In the genomic region with DNA sequence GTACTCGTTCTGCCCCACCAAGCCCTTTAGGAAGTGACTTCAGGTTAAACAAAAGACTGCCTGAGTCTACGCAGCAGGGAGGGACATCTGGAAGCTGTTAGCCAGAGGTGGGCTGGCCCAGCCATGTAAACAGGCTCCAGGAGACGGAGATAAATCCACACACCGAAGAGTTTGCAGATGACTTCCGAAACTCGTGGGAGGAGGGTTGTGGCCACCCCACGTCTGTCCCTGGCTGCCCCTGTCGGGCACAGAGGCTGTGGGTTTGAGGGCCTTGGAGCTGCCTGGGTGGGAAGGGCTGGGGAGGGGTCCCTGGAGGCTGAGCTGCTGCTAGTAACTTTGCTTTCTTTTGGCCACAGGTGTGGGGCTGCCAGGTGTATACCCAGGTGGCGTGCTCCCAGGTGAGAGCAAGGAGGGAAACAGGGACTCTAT, we compare ENCODE assay signal across 11 cellular contexts. TPM values are rescaled to one million over a fixed set of nuclear protein-coding genes. Genes with fewer than 3 reads are reported as not detected.
A peak's percentile ranks its signal among the peaks of the same experiment; 100 is the strongest.
DNase-seq lines count a peak whose midpoint lies in the region; ATAC-seq and TF ChIP-seq lines count a peak whose summit lies in the region.
"Had no signal": no experiment of that assay in that cellular context is flagged by ENCODE, and none has a peak within 500 bp of the region (broad histone marks: within the 10 kb centered on the region; RNA-seq: fewer than 3 reads in every experiment).

No MANE protein-coding gene starts in this region.

- TF ChIP-seq POLR2A in suprapubic skin (IDR thresholded peaks at IDR 0.05): no peak

- no peaks in the 10 kb centered on the region for H3K9me3 ChIP-seq in muscle layer of colon (ENCODE audit: low read length)
- no peaks in the 10 kb centered on the region for H3K9me3 ChIP-seq in effector memory CD4-positive, alpha-beta T cell (ENCODE audit: control insufficient read depth, low read length)
- H3K9me3 ChIP-seq in suprapubic skin: no peaks in the 10 kb centered on the region

- H3K27ac ChIP-seq in muscle layer of colon (ENCODE audit: low read depth, low read length): peak overlapping the region; percentile 73
- no peak overlapping the region for H3K27ac ChIP-seq in effector memory CD4-positive, alpha-beta T cell (ENCODE audit: insufficient read depth, low read length, poor library complexity, severe bottlenecking)
- H3K27ac ChIP-seq in suprapubic skin: no peak overlapping the region

- H3K4me3 ChIP-seq in AG10803 (ENCODE audit: low read length): no peak overlapping the region
- peak overlapping the region in 1 of 2 donors; percentile 42 for H3K4me3 ChIP-seq in muscle layer of colon (ENCODE audit: low read depth in 1 of 2, low read length in 2 of 2)
- no peak overlapping the region for H3K4me3 ChIP-seq in effector memory CD4-positive, alpha-beta T cell (ENCODE audit: insufficient read depth, low read depth, low read length, poor library complexity, severe bottlenecking)
- H3K4me3 ChIP-seq in suprapubic skin: no peak overlapping the region

- H3K4me1 ChIP-seq in muscle layer of colon (ENCODE audit: insufficient read depth, low read length) (peaks cover 29% of the 10 kb centered on the region), suprapubic skin (peaks cover 35% of the 10 kb centered on the region)
- H3K4me1 ChIP-seq in effector memory CD4-positive, alpha-beta T cell (ENCODE audit: control insufficient read depth, insufficient read depth, low read length, poor library complexity, severe bottlenecking): no peaks in the 10 kb centered on the region

- DNase-seq in AG10803 (ENCODE audit: low read depth): peak; percentile 62
- DNase-seq in NCI-H1092 treated with DMSO at 0.1 percent for 48 hours (lab: John Stamatoyannopoulos, UW): peak; percentile 42
- DNase-seq in brain pericyte (ENCODE audit: low read depth, low spot score): peak; percentile 73
- no peak for DNase-seq in NCI-H1048 (lab: John Stamatoyannopoulos, UW)
- DNase-seq in effector memory CD4-positive, alpha-beta T cell: no peak
- DNase-seq in suprapubic skin (ENCODE audit: low spot score in 2 of 2): no peak
- DNase-seq: activated CD8-positive, alpha-beta memory T cell treated with anti-CD3 and anti-CD28 coated beads, Interleukin-2, amount 50 U/mL, for 4 hours; cerebellar nuclear complex; NCI-H1105 had no signal

- 53% methylated on average over 5 of the region's 9 CpGs for WGBS in suprapubic skin

- H3K9ac ChIP-seq in muscle layer of colon (ENCODE audit: low read length): no peak overlapping the region

- H3K36me3 ChIP-seq in muscle layer of colon (ENCODE audit: insufficient read depth, low read length): peaks cover 52% of the 10 kb centered on the region
- no peaks in the 10 kb centered on the region for H3K36me3 ChIP-seq in effector memory CD4-positive, alpha-beta T cell (ENCODE audit: control insufficient read depth, insufficient read depth, low read length)
- H3K36me3 ChIP-seq in suprapubic skin: peaks cover 38% of the 10 kb centered on the region

- no peak for TF ChIP-seq EP300 in suprapubic skin (IDR thresholded peaks at IDR 0.05)

- no peak for TF ChIP-seq CTCF in AG10803 (conservative IDR thresholded peaks at IDR 0.05; ENCODE audit: low read length)
- no peak for TF ChIP-seq CTCF in suprapubic skin (IDR thresholded peaks at IDR 0.05)

- H3K27me3 ChIP-seq in muscle layer of colon (ENCODE audit: control insufficient read depth in 1 of 2, insufficient read depth in 2 of 2, low read length in 2 of 2) (no peaks in the 10 kb centered on the region), suprapubic skin (no peaks in the 10 kb centered on the region)
- H3K27me3 ChIP-seq in effector memory CD4-positive, alpha-beta T cell (replicated peaks; ENCODE audit: control insufficient read depth, insufficient read depth, low read length, poor library complexity, severe bottlenecking): no peaks in the 10 kb centered on the region

- no peak for ATAC-seq in HG03039 (IDR thresholded peaks at IDR 0.05; ENCODE audit: unreplicated experiment)

RNA-seq across cellular contexts. Expression of gene ELN, which starts 15.6 kb away (rescaled TPM):
- total RNA-seq in suprapubic skin: 10 to 100 TPM in 3 of 4 donors, 1 to 10 TPM in 1; 7.7 to 30.7 (median 25.1) TPM

RNA-seq across cellular contexts. Expression of gene LIMK1, which starts 40.1 kb away (rescaled TPM):
- 10 to 100 TPM; 12.8 to 21.5 (median 17.2) TPM for total RNA-seq in suprapubic skin

Comparison
In these comparisons a context has a peak if more than half of its experiments do, and no peak if none do; other contexts are left out.
1. DNase-seq: peak in AG10803 (single experiment), NCI-H1092 treated with DMSO at 0.1 percent for 48 hours (single experiment) and brain pericyte (single experiment); none in NCI-H1048 (single experiment), effector memory CD4-positive, alpha-beta T cell (0 of 3) and suprapubic skin (0 of 2).